In genomic region chr1:6275826-6276764, GRCh38 we compare ENCODE assay signal across 11 cellular contexts. TPM values are rescaled to one million over a fixed set of nuclear protein-coding genes. Genes with fewer than 3 reads are reported as not detected.
A peak's percentile ranks its signal among the peaks of the same experiment; 100 is the strongest.
DNase-seq lines count a peak whose midpoint lies in the region; ATAC-seq and TF ChIP-seq lines count a peak whose summit lies in the region.
"Had no signal": no experiment of that assay in that cellular context is flagged by ENCODE, and none has a peak within 500 bp of the region (broad histone marks: within the 10 kb centered on the region; RNA-seq: fewer than 3 reads in every experiment).

No MANE protein-coding gene starts in this region.

- H3K4me1 ChIP-seq in H9 (ENCODE audit: insufficient read depth, low read length) (0 out of 2 replicates have a peak, but pooled peaks cover 4% of the 10 kb centered on the region), skeletal muscle satellite cell (ENCODE audit: control insufficient read depth, insufficient read depth, low read length) (peaks cover 25% of the 10 kb centered on the region)
- no peaks in the 10 kb centered on the region for H3K4me1 ChIP-seq in naive thymus-derived CD4-positive, alpha-beta T cell (ENCODE audit: control insufficient read depth in 2 of 2, insufficient read depth in 2 of 2, low read length in 2 of 2)
- H3K4me1 ChIP-seq: upper lobe of left lung had no signal

- no peak overlapping the region for H3K9ac ChIP-seq in H9 (ENCODE audit: extremely low read depth, insufficient read length, low read length)
- peak overlapping the region; percentile 58 for H3K9ac ChIP-seq in skeletal muscle satellite cell (ENCODE audit: low read depth, low read length)

- H4K91ac ChIP-seq in H9 (ENCODE audit: insufficient read length, low read depth, low read length) = no peak overlapping the region

- H3K23me2 ChIP-seq in H9 (ENCODE audit: insufficient read length, low read depth, low read length, poor library complexity, severe bottlenecking) = no peaks in the 10 kb centered on the region

- POLR2A ChIA-PET in naive thymus-derived CD4-positive, alpha-beta T cell (lab: Charles Lee) = no interaction called here
- POLR2A ChIA-PET in activated CD4-positive, alpha-beta T cell treated with anti-CD3 and anti-CD28 coated beads for 36 hours (lab: Charles Lee) = no interaction called here

- H3K27me3 ChIP-seq in H9 (ENCODE audit: insufficient read depth, low read length) (no peaks in the 10 kb centered on the region), skeletal muscle satellite cell (ENCODE audit: control insufficient read depth, insufficient read depth, low read length) (no peaks in the 10 kb centered on the region)
- H3K27me3 ChIP-seq in naive thymus-derived CD4-positive, alpha-beta T cell (ENCODE audit: control insufficient read depth in 2 of 2, insufficient read depth in 2 of 2, low read length in 2 of 2) = no peaks in the 10 kb centered on the region
- H3K27me3 ChIP-seq: upper lobe of left lung had no signal

- H3K23ac ChIP-seq in H9 (ENCODE audit: insufficient read length, low read depth, low read length) = no peak overlapping the region

- H3K4me1 Mint-ChIP-seq in H9 = peaks cover 28 to 44% of the 10 kb centered on the region in 2 experiments
- peaks cover 84% of the 10 kb centered on the region for H3K4me1 Mint-ChIP-seq in brain
- H3K4me1 Mint-ChIP-seq in naive thymus-derived CD4-positive, alpha-beta T cell = no peaks in the 10 kb centered on the region
- H3K4me1 Mint-ChIP-seq in activated T-cell treated with anti-CD3 and anti-CD28 coated beads, Interleukin-2, amount 50 U/mL, for 4 hours (ENCODE audit: low read depth) = no peaks in the 10 kb centered on the region
- H3K4me1 Mint-ChIP-seq in activated CD4-positive, alpha-beta T cell treated with anti-CD3 and anti-CD28 coated beads for 36 hours = no peaks in the 10 kb centered on the region

- H3K4me3 Mint-ChIP-seq in H9 (peak overlapping the region in 1 of 2 experiments; percentile 28; a peak in 2 of 5 replicates), brain (peak overlapping the region in 4 of 5 experiments; percentile 52 to 77 (median 60))
- H3K4me3 Mint-ChIP-seq in naive thymus-derived CD4-positive, alpha-beta T cell = no peak overlapping the region
- H3K4me3 Mint-ChIP-seq in activated T-cell treated with anti-CD3 and anti-CD28 coated beads, Interleukin-2, amount 50 U/mL, for 4 hours = no peak overlapping the region
- H3K4me3 Mint-ChIP-seq in activated CD4-positive, alpha-beta T cell treated with anti-CD3 and anti-CD28 coated beads for 36 hours = no peak overlapping the region
- H3K4me3 Mint-ChIP-seq: activated naive CD4-positive, alpha-beta T cell treated with anti-CD3 and anti-CD28 coated beads for 36 hours had no signal

- no peak for ATAC-seq in GM19035 (IDR thresholded peaks at IDR 0.05; ENCODE audit: unreplicated experiment)
- no peak for ATAC-seq in naive thymus-derived CD4-positive, alpha-beta T cell
- no peak for ATAC-seq in activated T-cell treated with anti-CD3 and anti-CD28 coated beads, Interleukin-2, amount 50 U/mL, for 4 hours
- ATAC-seq in activated CD4-positive, alpha-beta T cell treated with anti-CD3 and anti-CD28 coated beads for 36 hours = no peak

- TF ChIP-seq CTCF in H9 (conservative IDR thresholded peaks at IDR 0.05) = no peak
- TF ChIP-seq CTCF in brain (conservative IDR thresholded peaks at IDR 0.05) = no peak

- no peak overlapping the region for H3K27ac ChIP-seq in H9 (ENCODE audit: insufficient read length, low read depth, low read length)
- no peak overlapping the region for H3K27ac ChIP-seq in naive thymus-derived CD4-positive, alpha-beta T cell (ENCODE audit: low read depth, low read length)

- H2BK5ac ChIP-seq in H9 (ENCODE audit: insufficient read length, low read length) = no peak overlapping the region

- no peaks in the 10 kb centered on the region for H3K79me2 ChIP-seq in H9 (ENCODE audit: insufficient read depth, low read length)

- H3T11ph ChIP-seq in H9 (ENCODE audit: low read length) = no peak overlapping the region

- no peak overlapping the region for H2BK12ac ChIP-seq in H9 (ENCODE audit: insufficient read length, low read depth, low read length)

- H3K18ac ChIP-seq in H9 (ENCODE audit: insufficient read length, low read depth, low read length) = no peak overlapping the region

- H3K79me1 ChIP-seq in H9 (ENCODE audit: insufficient read depth, low read depth, low read length, poor library complexity, severe bottlenecking) = no peaks in the 10 kb centered on the region

- no CpG with 5 or more reads among the region's 35 CpGs for WGBS in H9 (ENCODE audit: extremely low coverage, insufficient read length, low lambda C conversion rate)

- peak overlapping the region; percentile 27 for H3K4me3 ChIP-seq in skeletal muscle satellite cell (ENCODE audit: low read length)
- H3K4me3 ChIP-seq in naive thymus-derived CD4-positive, alpha-beta T cell (ENCODE audit: low read length) = no peak overlapping the region
- H3K4me3 ChIP-seq: upper lobe of left lung had no signal

- peak; percentile 69 for DNase-seq in H9
- peak; percentile 62 for DNase-seq in iPS-NIHi11 (ENCODE audit: low spot score)
- DNase-seq in naive thymus-derived CD4-positive, alpha-beta T cell = no peak
- DNase-seq in activated T-cell treated with anti-CD3 and anti-CD28 coated beads, Interleukin-2, amount 50 U/mL, for 4 hours = no peak
- DNase-seq in activated CD4-positive, alpha-beta T cell treated with anti-CD3 and anti-CD28 coated beads for 36 hours = no peak
- DNase-seq: activated naive CD4-positive, alpha-beta T cell treated with anti-CD3 and anti-CD28 coated beads for 36 hours; upper lobe of left lung had no signal

- H2BK20ac ChIP-seq in H9 (ENCODE audit: low read depth, low read length, poor library complexity, severe bottlenecking) = no peak overlapping the region

- CTCF ChIA-PET in naive thymus-derived CD4-positive, alpha-beta T cell (lab: Charles Lee) = no interaction called here
- CTCF ChIA-PET in activated CD4-positive, alpha-beta T cell treated with anti-CD3 and anti-CD28 coated beads for 36 hours (lab: Charles Lee) = no interaction called here

- peak overlapping the region; percentile 47; the same call in 1 of the 2 replicates for H3K14ac ChIP-seq in H9 (ENCODE audit: insufficient read depth, low read length)

- H3K9me3 ChIP-seq in H9 (ENCODE audit: control insufficient read depth, low read depth, low read length) (no peaks in the 10 kb centered on the region), skeletal muscle satellite cell (replicated peaks; ENCODE audit: low read length) (no peaks in the 10 kb centered on the region)
- no peaks in the 10 kb centered on the region for H3K9me3 ChIP-seq in naive thymus-derived CD4-positive, alpha-beta T cell (ENCODE audit: control insufficient read depth in 2 of 3, low read length in 3 of 3)
- H3K9me3 ChIP-seq: upper lobe of left lung had no signal

- no peak overlapping the region for H4K8ac ChIP-seq in H9 (replicated peaks; ENCODE audit: insufficient read length, low read depth, low read length)

- H4K5ac ChIP-seq in H9 (ENCODE audit: insufficient read length, low read depth, low read length) = no peak overlapping the region

- H3K4ac ChIP-seq in H9 (ENCODE audit: low read depth, low read length) = no peak overlapping the region

- no peak overlapping the region for H2AFZ ChIP-seq in H9 (ENCODE audit: low read length)

- intact Hi-C loops in naive thymus-derived CD4-positive, alpha-beta T cell (cut with micrococcal nuclease) = no loop called here
- intact Hi-C loops in activated CD4-positive, alpha-beta T cell treated with anti-CD3 and anti-CD28 coated beads for 36 hours (cut with DNase I, micrococcal nuclease) = no loop called here

- peak overlapping the region in 2 of 3 experiments; percentile 71 to 88; a peak in 5 of 7 replicates for H3K27ac Mint-ChIP-seq in H9
- peak overlapping the region; percentile 83 to 99 (median 84) for H3K27ac Mint-ChIP-seq in brain
- H3K27ac Mint-ChIP-seq in naive thymus-derived CD4-positive, alpha-beta T cell = no peak overlapping the region
- no peak overlapping the region for H3K27ac Mint-ChIP-seq in activated CD4-positive, alpha-beta T cell treated with anti-CD3 and anti-CD28 coated beads for 36 hours
- H3K27ac Mint-ChIP-seq: activated naive CD4-positive, alpha-beta T cell treated with anti-CD3 and anti-CD28 coated beads for 36 hours had no signal

- H3K56ac ChIP-seq in H9 (ENCODE audit: insufficient read length, low read depth, low read length) = no peak overlapping the region

- H3K36me3 Mint-ChIP-seq in H9 (ENCODE audit: insufficient read depth in 1 of 3, low read depth in 3 of 3) (peaks cover 5 to 10% (median 7%) of the 10 kb centered on the region in 3 experiments; a peak in 4 of 7 replicates), brain (no peaks in the 10 kb centered on the region)
- peaks cover 0 to 4% (median 0%) of the 10 kb centered on the region in 5 donors for H3K36me3 Mint-ChIP-seq in naive thymus-derived CD4-positive, alpha-beta T cell
- H3K36me3 Mint-ChIP-seq in activated T-cell treated with anti-CD3 and anti-CD28 coated beads, Interleukin-2, amount 50 U/mL, for 4 hours (ENCODE audit: insufficient read depth) = no peaks in the 10 kb centered on the region
- no peaks in the 10 kb centered on the region for H3K36me3 Mint-ChIP-seq in activated CD4-positive, alpha-beta T cell treated with anti-CD3 and anti-CD28 coated beads for 36 hours (ENCODE audit: low read depth)

- no peaks in the 10 kb centered on the region; the same call in 1 of the 2 replicates for H3K27me3 Mint-ChIP-seq in H9 (ENCODE audit: low read depth)
- no peaks in the 10 kb centered on the region for H3K27me3 Mint-ChIP-seq in brain
- H3K27me3 Mint-ChIP-seq in naive thymus-derived CD4-positive, alpha-beta T cell = no peaks in the 10 kb centered on the region
- no peaks in the 10 kb centered on the region for H3K27me3 Mint-ChIP-seq in activated T-cell treated with anti-CD3 and anti-CD28 coated beads, Interleukin-2, amount 50 U/mL, for 4 hours (ENCODE audit: low read depth)
- no peaks in the 10 kb centered on the region for H3K27me3 Mint-ChIP-seq in activated CD4-positive, alpha-beta T cell treated with anti-CD3 and anti-CD28 coated beads for 36 hours

- H3K9me3 Mint-ChIP-seq in H9 = no peaks in the 10 kb centered on the region
- peaks cover 0 to 2% (median 0%) of the 10 kb centered on the region in 5 experiments for H3K9me3 Mint-ChIP-seq in brain
- no peaks in the 10 kb centered on the region for H3K9me3 Mint-ChIP-seq in naive thymus-derived CD4-positive, alpha-beta T cell
- H3K9me3 Mint-ChIP-seq in activated T-cell treated with anti-CD3 and anti-CD28 coated beads, Interleukin-2, amount 50 U/mL, for 4 hours = no peaks in the 10 kb centered on the region
- H3K9me3 Mint-ChIP-seq in activated CD4-positive, alpha-beta T cell treated with anti-CD3 and anti-CD28 coated beads for 36 hours (ENCODE audit: low read depth) = no peaks in the 10 kb centered on the region
- H3K9me3 Mint-ChIP-seq: activated naive CD4-positive, alpha-beta T cell treated with anti-CD3 and anti-CD28 coated beads for 36 hours had no signal

- H2BK120ac ChIP-seq in H9 (ENCODE audit: low read depth, low read length, poor library complexity, severe bottlenecking) = no peak overlapping the region

- H2AK5ac ChIP-seq in H9 (ENCODE audit: insufficient read length, low read length) = no peak overlapping the region

- peaks cover 3% of the 10 kb centered on the region for H4K20me1 ChIP-seq in H9 (ENCODE audit: control insufficient read depth, insufficient read depth, insufficient read length)

- H3K4me2 ChIP-seq in H9 (ENCODE audit: insufficient read depth, insufficient read length, low read length) = no peak overlapping the region
- peak overlapping the region; percentile 31 for H3K4me2 ChIP-seq in skeletal muscle satellite cell (ENCODE audit: low read length)

- peaks cover 8% of the 10 kb centered on the region for H3K36me3 ChIP-seq in skeletal muscle satellite cell (ENCODE audit: insufficient read depth, low read length)
- no peaks in the 10 kb centered on the region for H3K36me3 ChIP-seq in naive thymus-derived CD4-positive, alpha-beta T cell (ENCODE audit: control insufficient read depth in 2 of 3, insufficient read depth in 3 of 3, low read length in 3 of 3)

- no peak overlapping the region for H2BK15ac ChIP-seq in H9 (ENCODE audit: low read depth, low read length)

RNA-seq across cellular contexts. Expression of gene GPR153, which starts 15.2 kb away (rescaled TPM):
- 8.9 and 9.6 TPM in 2 replicates for total RNA-seq in H9 (2021)
- 4.4 TPM for polyA plus RNA-seq in brain (ENCODE audit: insufficient read depth, low read depth, low replicate concordance)
- total RNA-seq in skeletal muscle satellite cell (2012; rRNA removed) = 4.1 and 9.2 TPM in 2 replicates
- total RNA-seq in naive thymus-derived CD4-positive, alpha-beta T cell = 1 to 10 TPM in 2 of 5 experiments, under 1 TPM in 3; 0.27 to 2.9 (median 0.59) TPM
- polyA plus RNA-seq in naive thymus-derived CD4-positive, alpha-beta T cell = not detected
- under 1 TPM; 0.50 to 0.52 (median 0.51) TPM for total RNA-seq in activated T-cell treated with anti-CD3 and anti-CD28 coated beads, Interleukin-2, amount 50 U/mL, for 4 hours
- under 1 TPM; 0.16 to 0.25 TPM for total RNA-seq in activated CD4-positive, alpha-beta T cell treated with anti-CD3 and anti-CD28 coated beads for 36 hours

RNA-seq across cellular contexts. Expression of gene HES3, which starts 32.1 kb away (rescaled TPM):
- total RNA-seq in H9 (2021) = 89.9 and 93.4 TPM in 2 replicates
- polyA plus RNA-seq in brain (ENCODE audit: insufficient read depth, low read depth, low replicate concordance) = not detected
- total RNA-seq in skeletal muscle satellite cell (2012; rRNA removed) = not detected in 2 replicates
- not detected for total RNA-seq in naive thymus-derived CD4-positive, alpha-beta T cell
- not detected for polyA plus RNA-seq in naive thymus-derived CD4-positive, alpha-beta T cell
- total RNA-seq in activated T-cell treated with anti-CD3 and anti-CD28 coated beads, Interleukin-2, amount 50 U/mL, for 4 hours = not detected
- total RNA-seq in activated CD4-positive, alpha-beta T cell treated with anti-CD3 and anti-CD28 coated beads for 36 hours = not detected
- total RNA-seq: activated naive CD4-positive, alpha-beta T cell treated with anti-CD3 and anti-CD28 coated beads for 36 hours; lung microvascular endothelial cell; upper lobe of left lung had no signal

RNA-seq across cellular contexts. Expression of gene ICMT, which starts 40.3 kb away (rescaled TPM):
- 107 and 114 TPM in 2 replicates for total RNA-seq in H9 (2021)
- polyA plus RNA-seq in brain (ENCODE audit: insufficient read depth, low read depth, low replicate concordance) = 68.0 TPM
- 40.8 and 51.5 TPM in 2 replicates for total RNA-seq in skeletal muscle satellite cell (2012; rRNA removed)
- 10 to 100 TPM in 3 of 5 experiments, 1 to 10 TPM in 2; 4.6 to 46.1 (median 16.3) TPM for total RNA-seq in naive thymus-derived CD4-positive, alpha-beta T cell
- 10 to 100 TPM; 12.9 to 14.3 TPM for polyA plus RNA-seq in naive thymus-derived CD4-positive, alpha-beta T cell
- total RNA-seq in activated T-cell treated with anti-CD3 and anti-CD28 coated beads, Interleukin-2, amount 50 U/mL, for 4 hours = 10 to 100 TPM; 54.1 to 64.8 (median 58.3) TPM
- total RNA-seq in activated CD4-positive, alpha-beta T cell treated with anti-CD3 and anti-CD28 coated beads for 36 hours = 10 to 100 TPM; 31.9 to 35.4 TPM

Comparison
In these comparisons a context has a peak if more than half of its experiments do, and no peak if none do; other contexts are left out.
1. DNase-seq: peak in H9 (single experiment) and iPS-NIHi11 (single experiment); none in naive thymus-derived CD4-positive, alpha-beta T cell (0 of 9), activated T-cell treated with anti-CD3 and anti-CD28 coated beads, Interleukin-2, amount 50 U/mL, for 4 hours (single experiment) and activated CD4-positive, alpha-beta T cell treated with anti-CD3 and anti-CD28 coated beads for 36 hours (single experiment).
2. H3K27ac Mint-ChIP-seq: peak in H9 (2 of 3) and brain (5 of 5); none in naive thymus-derived CD4-positive, alpha-beta T cell (0 of 9) and activated CD4-positive, alpha-beta T cell treated with anti-CD3 and anti-CD28 coated beads for 36 hours (single experiment).
3. H3K4me3 Mint-ChIP-seq: peak in brain (4 of 5); none in naive thymus-derived CD4-positive, alpha-beta T cell (0 of 10), activated T-cell treated with anti-CD3 and anti-CD28 coated beads, Interleukin-2, amount 50 U/mL, for 4 hours (single experiment) and activated CD4-positive, alpha-beta T cell treated with anti-CD3 and anti-CD28 coated beads for 36 hours (single experiment).
4. RNA of gene HES3, which starts 32.1 kb away (total RNA-seq): 89.9 to 93.4 TPM in H9; not detected in naive thymus-derived CD4-positive, alpha-beta T cell, not detected in activated T-cell treated with anti-CD3 and anti-CD28 coated beads, Interleukin-2, amount 50 U/mL, for 4 hours and not detected in activated CD4-positive, alpha-beta T cell treated with anti-CD3 and anti-CD28 coated beads for 36 hours; every median in the first group is over 10 times any median in the second.